ENCODE assay signal across 1 cellular context in genomic region chr1:68291763-68292384, GRCh38.
TF ChIP-seq lines count a peak whose summit lies in the region.

No MANE protein-coding gene starts in this region.

TF ChIP-seq in K562, 482 proteins besides CTCF, POLR2A, EP300 and RAD21 (continued from another document and continues in another):
- TF ChIP-seq, protein P1, sequence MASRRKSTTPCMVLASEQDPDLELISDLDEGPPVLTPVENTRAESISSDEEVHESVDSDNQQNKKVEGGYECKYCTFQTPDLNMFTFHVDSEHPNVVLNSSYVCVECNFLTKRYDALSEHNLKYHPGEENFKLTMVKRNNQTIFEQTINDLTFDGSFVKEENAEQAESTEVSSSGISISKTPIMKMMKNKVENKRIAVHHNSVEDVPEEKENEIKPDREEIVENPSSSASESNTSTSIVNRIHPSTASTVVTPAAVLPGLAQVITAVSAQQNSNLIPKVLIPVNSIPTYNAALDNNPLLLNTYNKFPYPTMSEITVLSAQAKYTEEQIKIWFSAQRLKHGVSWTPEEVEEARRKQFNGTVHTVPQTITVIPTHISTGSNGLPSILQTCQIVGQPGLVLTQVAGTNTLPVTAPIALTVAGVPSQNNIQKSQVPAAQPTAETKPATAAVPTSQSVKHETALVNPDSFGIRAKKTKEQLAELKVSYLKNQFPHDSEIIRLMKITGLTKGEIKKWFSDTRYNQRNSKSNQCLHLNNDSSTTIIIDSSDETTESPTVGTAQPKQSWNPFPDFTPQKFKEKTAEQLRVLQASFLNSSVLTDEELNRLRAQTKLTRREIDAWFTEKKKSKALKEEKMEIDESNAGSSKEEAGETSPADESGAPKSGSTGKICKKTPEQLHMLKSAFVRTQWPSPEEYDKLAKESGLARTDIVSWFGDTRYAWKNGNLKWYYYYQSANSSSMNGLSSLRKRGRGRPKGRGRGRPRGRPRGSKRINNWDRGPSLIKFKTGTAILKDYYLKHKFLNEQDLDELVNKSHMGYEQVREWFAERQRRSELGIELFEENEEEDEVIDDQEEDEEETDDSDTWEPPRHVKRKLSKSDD (conservative IDR thresholded peaks at IDR 0.05; ENCODE audit: low read length): no peak
- no peak for TF ChIP-seq NR3C1 (CRISPR knock-in tag; IDR thresholded peaks at IDR 0.05)
- TF ChIP-seq SRF (CRISPR knock-in tag; IDR thresholded peaks at IDR 0.05): no peak
- no peak for TF ChIP-seq ZNF124 (CRISPR knock-in tag; IDR thresholded peaks at IDR 0.05)
- TF ChIP-seq SMAD2 (IDR thresholded peaks at IDR 0.05; ENCODE audit: low read depth, low read length): no peak
- TF ChIP-seq PML (IDR thresholded peaks at IDR 0.05; ENCODE audit: low read length): peak; percentile 68; the same call in 1 of the 2 replicates
- TF ChIP-seq TRIM24 (IDR thresholded peaks at IDR 0.05): peak; percentile 36 to 70; a peak in 2 of 4 replicates
- no peak for TF ChIP-seq SIX5 (IDR thresholded peaks at IDR 0.05; ENCODE audit: borderline replicate concordance in 1 of 2, insufficient read depth in 1 of 2, low read depth in 1 of 2, low read length in 2 of 2)
- no peak for TF ChIP-seq XRCC4 (IDR thresholded peaks at IDR 0.05; ENCODE audit: extremely low read depth, insufficient read depth, insufficient read length)
- TF ChIP-seq FOXM1 (IDR thresholded peaks at IDR 0.05; ENCODE audit: low read depth): peak; percentile 58; the same call in 1 of the 2 replicates
- no peak for TF ChIP-seq FOXM1 (CRISPR knock-in tag; IDR thresholded peaks at IDR 0.05; ENCODE audit: low read depth)
- TF ChIP-seq BRF1 (IDR thresholded peaks at IDR 0.05; ENCODE audit: borderline replicate concordance, extremely low read depth, insufficient read length): no peak
- TF ChIP-seq NCOA1 (IDR thresholded peaks at IDR 0.05; ENCODE audit: low read depth): no peak
- TF ChIP-seq LCOR (CRISPR knock-in tag; IDR thresholded peaks at IDR 0.05): peak; percentile 74
- TF ChIP-seq ZSCAN32 (CRISPR knock-in tag; IDR thresholded peaks at IDR 0.05): no peak
- TF ChIP-seq PCBP2 (IDR thresholded peaks at IDR 0.05; ENCODE audit: low read depth, low read length, poor library complexity, severe bottlenecking): no peak
- TF ChIP-seq, protein P2, sequence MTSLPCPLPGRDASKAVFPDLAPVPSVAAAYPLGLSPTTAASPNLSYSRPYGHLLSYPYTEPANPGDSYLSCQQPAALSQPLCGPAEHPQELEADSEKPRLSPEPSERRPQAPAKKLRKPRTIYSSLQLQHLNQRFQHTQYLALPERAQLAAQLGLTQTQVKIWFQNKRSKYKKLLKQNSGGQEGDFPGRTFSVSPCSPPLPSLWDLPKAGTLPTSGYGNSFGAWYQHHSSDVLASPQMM (CRISPR knock-in tag; IDR thresholded peaks at IDR 0.05): no peak
- TF ChIP-seq KDM1A (IDR thresholded peaks at IDR 0.05): peak; percentile 94 to 96
- TF ChIP-seq, protein P3, sequence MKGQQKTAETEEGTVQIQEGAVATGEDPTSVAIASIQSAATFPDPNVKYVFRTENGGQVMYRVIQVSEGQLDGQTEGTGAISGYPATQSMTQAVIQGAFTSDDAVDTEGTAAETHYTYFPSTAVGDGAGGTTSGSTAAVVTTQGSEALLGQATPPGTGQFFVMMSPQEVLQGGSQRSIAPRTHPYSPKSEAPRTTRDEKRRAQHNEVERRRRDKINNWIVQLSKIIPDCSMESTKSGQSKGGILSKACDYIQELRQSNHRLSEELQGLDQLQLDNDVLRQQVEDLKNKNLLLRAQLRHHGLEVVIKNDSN (CRISPR knock-in tag; IDR thresholded peaks at IDR 0.05): no peak
- TF ChIP-seq ZC3H11A (IDR thresholded peaks at IDR 0.05; ENCODE audit: low read depth, low read length): no peak
- TF ChIP-seq ZNF778 (CRISPR knock-in tag; IDR thresholded peaks at IDR 0.05): no peak
- TF ChIP-seq, protein P4, sequence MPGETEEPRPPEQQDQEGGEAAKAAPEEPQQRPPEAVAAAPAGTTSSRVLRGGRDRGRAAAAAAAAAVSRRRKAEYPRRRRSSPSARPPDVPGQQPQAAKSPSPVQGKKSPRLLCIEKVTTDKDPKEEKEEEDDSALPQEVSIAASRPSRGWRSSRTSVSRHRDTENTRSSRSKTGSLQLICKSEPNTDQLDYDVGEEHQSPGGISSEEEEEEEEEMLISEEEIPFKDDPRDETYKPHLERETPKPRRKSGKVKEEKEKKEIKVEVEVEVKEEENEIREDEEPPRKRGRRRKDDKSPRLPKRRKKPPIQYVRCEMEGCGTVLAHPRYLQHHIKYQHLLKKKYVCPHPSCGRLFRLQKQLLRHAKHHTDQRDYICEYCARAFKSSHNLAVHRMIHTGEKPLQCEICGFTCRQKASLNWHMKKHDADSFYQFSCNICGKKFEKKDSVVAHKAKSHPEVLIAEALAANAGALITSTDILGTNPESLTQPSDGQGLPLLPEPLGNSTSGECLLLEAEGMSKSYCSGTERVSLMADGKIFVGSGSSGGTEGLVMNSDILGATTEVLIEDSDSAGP (CRISPR knock-in tag; IDR thresholded peaks at IDR 0.05): no peak
- no peak for TF ChIP-seq MAZ (CRISPR knock-in tag; conservative IDR thresholded peaks at IDR 0.05 in 1 of 2, IDR thresholded peaks at IDR 0.05 in 1 of 2)
- TF ChIP-seq ZNF830 (CRISPR knock-in tag; IDR thresholded peaks at IDR 0.05): no peak
- TF ChIP-seq PHB2 (IDR thresholded peaks at IDR 0.05; ENCODE audit: low read depth): no peak
- TF ChIP-seq ZNF23 (CRISPR knock-in tag; IDR thresholded peaks at IDR 0.05): no peak
- no peak for TF ChIP-seq KDM2B (CRISPR knock-in tag; IDR thresholded peaks at IDR 0.05)
- TF ChIP-seq MLX (CRISPR knock-in tag; conservative IDR thresholded peaks at IDR 0.05): no peak
- TF ChIP-seq MYNN (IDR thresholded peaks at IDR 0.05): no peak
- no peak for TF ChIP-seq MYNN (CRISPR knock-in tag; IDR thresholded peaks at IDR 0.05)
- TF ChIP-seq, protein P5, sequence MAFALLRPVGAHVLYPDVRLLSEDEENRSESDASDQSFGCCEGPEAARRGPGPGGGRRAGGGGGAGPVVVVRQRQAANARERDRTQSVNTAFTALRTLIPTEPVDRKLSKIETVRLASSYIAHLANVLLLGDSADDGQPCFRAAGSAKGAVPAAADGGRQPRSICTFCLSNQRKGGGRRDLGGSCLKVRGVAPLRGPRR (CRISPR knock-in tag; IDR thresholded peaks at IDR 0.05): no peak
- peak in 1 of 2 experiments; percentile 88; a peak in 2 of 4 replicates for TF ChIP-seq HDAC1 (IDR thresholded peaks at IDR 0.05)
- TF ChIP-seq, protein P6, sequence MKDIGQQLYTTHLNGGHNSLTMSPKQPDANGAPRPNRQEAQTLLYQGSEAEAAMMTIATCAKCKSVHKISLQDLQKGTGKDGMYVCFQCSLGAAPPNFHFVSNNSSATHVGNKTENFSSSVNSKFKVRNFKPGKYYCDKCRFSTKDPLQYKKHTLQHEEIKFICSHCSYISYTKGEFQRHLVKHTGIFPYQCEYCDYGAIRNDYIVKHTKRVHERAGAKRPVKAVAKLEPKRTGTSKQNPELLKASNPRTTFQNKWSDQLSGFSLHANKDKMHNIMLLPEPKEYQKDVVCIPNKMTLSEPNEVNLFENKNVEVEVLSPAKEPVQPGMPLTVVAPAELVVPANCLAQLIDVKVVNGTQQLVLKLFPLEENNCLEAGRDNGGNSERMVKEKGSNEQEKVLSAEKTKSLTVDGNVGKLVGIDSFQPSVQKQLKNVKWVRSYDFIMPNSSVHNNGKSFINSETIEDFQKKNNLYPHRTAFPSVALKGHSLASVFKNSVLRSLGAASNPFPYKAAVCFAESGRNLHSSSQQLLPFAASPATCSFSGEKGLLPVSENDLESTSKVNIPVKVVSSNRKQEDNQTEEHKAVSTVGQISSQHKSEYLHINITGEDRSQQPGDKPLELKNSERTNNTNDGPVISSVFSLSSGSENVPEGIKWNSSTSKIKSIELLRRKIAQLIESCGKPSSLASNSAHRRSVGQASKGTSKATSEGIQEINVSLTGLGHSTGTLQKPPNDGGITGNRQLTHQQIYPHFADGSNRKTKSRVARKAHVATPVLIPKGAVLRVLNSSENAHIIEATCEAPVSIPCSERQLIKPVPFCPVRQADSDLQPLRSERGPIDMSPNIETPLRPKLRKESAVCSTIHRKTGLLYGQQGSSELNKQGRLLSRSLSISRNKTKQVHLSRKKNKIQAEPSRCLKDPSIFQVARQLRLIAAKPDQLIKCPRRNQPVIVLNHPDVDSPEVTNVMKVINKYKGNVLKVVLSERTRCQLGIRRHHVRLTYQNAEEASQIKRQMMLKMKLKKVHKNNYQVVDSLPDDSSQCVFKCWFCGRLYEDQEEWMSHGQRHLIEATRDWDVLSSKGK (CRISPR knock-in tag; IDR thresholded peaks at IDR 0.05): no peak
- no peak for TF ChIP-seq RHOXF2B (CRISPR knock-in tag; conservative IDR thresholded peaks at IDR 0.05)
- TF ChIP-seq ZNF217 (CRISPR knock-in tag; IDR thresholded peaks at IDR 0.05): no peak
- no peak for TF ChIP-seq KAT8 (IDR thresholded peaks at IDR 0.05; ENCODE audit: low read depth)
- TF ChIP-seq ZBTB34 (CRISPR knock-in tag; IDR thresholded peaks at IDR 0.05): no peak
- TF ChIP-seq TOE1 (IDR thresholded peaks at IDR 0.05; ENCODE audit: borderline replicate concordance): no peak
- no peak for TF ChIP-seq TOE1 (CRISPR knock-in tag; IDR thresholded peaks at IDR 0.05; ENCODE audit: borderline replicate concordance, low read depth)
- peak; percentile 58; the same call in 1 of the 2 replicates for TF ChIP-seq ZEB2 (IDR thresholded peaks at IDR 0.05)
- no peak for TF ChIP-seq POLR2AphosphoS2 (IDR thresholded peaks at IDR 0.05; ENCODE audit: low read length)
- no peak for TF ChIP-seq HDGF (IDR thresholded peaks at IDR 0.05)
- TF ChIP-seq FUS (optimal IDR thresholded peaks at IDR 0.05; ENCODE audit: low read depth, low read length): no peak
- TF ChIP-seq CHD2 (IDR thresholded peaks at IDR 0.05; ENCODE audit: low read depth, low read length): no peak
- no peak for TF ChIP-seq ZNF444 (CRISPR knock-in tag; IDR thresholded peaks at IDR 0.05)
- TF ChIP-seq ATF6 (CRISPR knock-in tag; IDR thresholded peaks at IDR 0.05): no peak
- TF ChIP-seq KDM5B (IDR thresholded peaks at IDR 0.05; ENCODE audit: insufficient replicate concordance, low read depth, low read length): no peak
